In the genomic region with DNA sequence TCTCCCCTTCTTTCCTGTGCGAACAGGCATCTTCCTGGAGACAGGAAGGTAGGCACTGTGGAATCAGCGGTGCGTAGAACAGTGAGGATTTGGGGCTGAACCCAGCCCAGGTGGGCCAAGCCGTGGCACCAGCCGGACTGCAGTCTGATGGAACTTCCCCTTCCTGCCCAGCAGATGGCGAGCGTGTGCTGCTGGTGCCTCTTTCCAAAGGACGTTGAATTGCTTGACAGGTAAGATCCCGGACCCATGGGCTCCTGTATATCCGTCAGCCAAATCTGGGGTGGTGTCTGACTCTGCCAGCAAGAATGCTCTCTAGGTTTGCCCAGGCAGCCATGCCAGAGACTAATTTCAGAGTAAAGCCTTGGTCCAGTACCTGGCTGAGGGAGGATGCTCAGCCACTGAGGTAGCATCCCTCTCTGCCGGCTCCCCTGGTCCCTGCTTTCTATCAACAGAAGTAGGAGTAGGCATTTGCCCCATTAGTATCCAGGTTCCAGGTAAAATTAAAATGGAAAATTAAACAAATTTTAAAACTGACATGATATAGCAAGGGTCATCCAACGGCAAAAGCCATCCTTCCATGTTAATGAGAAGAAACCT, we compare ENCODE assay signal across 8 cellular contexts. TPM values are rescaled to one million over a fixed set of nuclear protein-coding genes. Genes with fewer than 3 reads are reported as not detected.
DNase-seq lines count a peak whose midpoint lies in the region; ATAC-seq, FAIRE-seq and TF ChIP-seq lines count a peak whose summit lies in the region.

No MANE protein-coding gene starts in this region.

- no peaks in the 10 kb centered on the region for H3K4me1 ChIP-seq in astrocyte (ENCODE audit: insufficient read depth, low read length)
- H3K4me1 ChIP-seq in hepatocyte (ENCODE audit: insufficient read depth) = no peaks in the 10 kb centered on the region

- peaks cover 67% of the 10 kb centered on the region for H3K27me3 Mint-ChIP-seq in astrocyte (ENCODE audit: low read depth, unreplicated experiment)
- H3K27me3 Mint-ChIP-seq in activated T-helper 2 cell treated with anti-CD3 and anti-CD28 coated beads, Interferon-gamma antibody, Interleukin-2, Interleukin-4, amounts not matched to agents 10 μg/mL and 5 μg/mL and 100 μg/mL, durations not matched to agents 14 hours and 24 hours and 36 hours (ENCODE audit: low read depth) = peaks cover 1% of the 10 kb centered on the region

- H3K79me2 ChIP-seq in astrocyte (ENCODE audit: insufficient read depth, low read length) = no peaks in the 10 kb centered on the region
- H3K79me2 ChIP-seq in hepatocyte = no peaks in the 10 kb centered on the region

- intact Hi-C loops in activated T-helper 2 cell treated with anti-CD3 and anti-CD28 coated beads, Interferon-gamma antibody, Interleukin-2, Interleukin-4, amounts not matched to agents 10 μg/mL and 5 μg/mL and 100 μg/mL, durations not matched to agents 14 hours and 24 hours and 36 hours (cut with micrococcal nuclease) = no loop called here

- H3K4me2 ChIP-seq in astrocyte (ENCODE audit: low read length) (no peak overlapping the region), hepatocyte (no peak overlapping the region)

- no peak overlapping the region for H3K9ac ChIP-seq in astrocyte (ENCODE audit: low read length)

- no peak overlapping the region for H2AFZ ChIP-seq in astrocyte (ENCODE audit: low read depth, low read length)
- no peak overlapping the region for H2AFZ ChIP-seq in hepatocyte

- 23% methylated on average over 12 of the region's 12 CpGs for WGBS in hepatocyte (ENCODE audit: low lambda C conversion rate, missing lambda C conversion rate)

- H3K9me3 ChIP-seq in astrocyte (ENCODE audit: insufficient read depth, low read depth, low read length) (no peaks in the 10 kb centered on the region), hepatocyte (ENCODE audit: low read depth) (no peaks in the 10 kb centered on the region)

- no peak overlapping the region for H3K4me3 ChIP-seq in astrocyte (ENCODE audit: insufficient read depth, low read depth, low read length)
- H3K4me3 ChIP-seq in hepatocyte = no peak overlapping the region

- ATAC-seq in HG03280 (IDR thresholded peaks at IDR 0.05; ENCODE audit: unreplicated experiment) (peak; percentile 55), GM19397 (IDR thresholded peaks at IDR 0.05; ENCODE audit: unreplicated experiment) (no peak)

- FAIRE-seq in astrocyte (lab: Jason Lieb, UNC) = no peak

- H3K9me2 ChIP-seq in hepatocyte (replicated peaks; ENCODE audit: insufficient read depth) = no peaks in the 10 kb centered on the region

- no peaks in the 10 kb centered on the region for H3K36me3 Mint-ChIP-seq in astrocyte (ENCODE audit: low read depth, unreplicated experiment)
- no peaks in the 10 kb centered on the region for H3K36me3 Mint-ChIP-seq in activated T-helper 2 cell treated with anti-CD3 and anti-CD28 coated beads, Interferon-gamma antibody, Interleukin-2, Interleukin-4, amounts not matched to agents 10 μg/mL and 5 μg/mL and 100 μg/mL, durations not matched to agents 14 hours and 24 hours and 36 hours (ENCODE audit: low read depth)

- H3K27ac Mint-ChIP-seq in astrocyte (ENCODE audit: unreplicated experiment) = no peak overlapping the region
- H3K27ac Mint-ChIP-seq in activated T-helper 2 cell treated with anti-CD3 and anti-CD28 coated beads, Interferon-gamma antibody, Interleukin-2, Interleukin-4, amounts not matched to agents 10 μg/mL and 5 μg/mL and 100 μg/mL, durations not matched to agents 14 hours and 24 hours and 36 hours = no peak overlapping the region

- H3K27me3 ChIP-seq in astrocyte (ENCODE audit: insufficient read depth, low read length) (peaks cover 13% of the 10 kb centered on the region), hepatocyte (peaks cover 18% of the 10 kb centered on the region)

- TF ChIP-seq CTCF in astrocyte (IDR thresholded peaks at IDR 0.05; ENCODE audit: insufficient read depth, low read depth, low read length) = peak; percentile 74
- peak; percentile 93 for TF ChIP-seq CTCF in hepatocyte (IDR thresholded peaks at IDR 0.05; ENCODE audit: poor library complexity)

- peaks cover 14% of the 10 kb centered on the region for H3K4me1 Mint-ChIP-seq in astrocyte (ENCODE audit: low read depth, unreplicated experiment)
- no peaks in the 10 kb centered on the region for H3K4me1 Mint-ChIP-seq in activated T-helper 2 cell treated with anti-CD3 and anti-CD28 coated beads, Interferon-gamma antibody, Interleukin-2, Interleukin-4, amounts not matched to agents 10 μg/mL and 5 μg/mL and 100 μg/mL, durations not matched to agents 14 hours and 24 hours and 36 hours (ENCODE audit: low read depth)

- H3K27ac ChIP-seq in astrocyte (ENCODE audit: low read depth, low read length) (no peak overlapping the region), hepatocyte (no peak overlapping the region)

- H3K36me3 ChIP-seq in astrocyte (ENCODE audit: insufficient read depth, low read length) (no peaks in the 10 kb centered on the region), hepatocyte (replicated peaks; ENCODE audit: insufficient read depth, low read depth) (no peaks in the 10 kb centered on the region)

- H3K4me3 Mint-ChIP-seq in astrocyte (ENCODE audit: unreplicated experiment) = no peak overlapping the region
- no peak overlapping the region for H3K4me3 Mint-ChIP-seq in activated T-helper 2 cell treated with anti-CD3 and anti-CD28 coated beads, Interferon-gamma antibody, Interleukin-2, Interleukin-4, amounts not matched to agents 10 μg/mL and 5 μg/mL and 100 μg/mL, durations not matched to agents 14 hours and 24 hours and 36 hours (ENCODE audit: low read depth)

- H4K20me1 ChIP-seq in astrocyte (ENCODE audit: insufficient read depth, low read length) = no peaks in the 10 kb centered on the region
- H4K20me1 ChIP-seq in hepatocyte (ENCODE audit: insufficient read depth, poor library complexity, severe bottlenecking) = no peaks in the 10 kb centered on the region

- peaks cover 4% of the 10 kb centered on the region for H3K9me3 Mint-ChIP-seq in astrocyte (ENCODE audit: unreplicated experiment)
- no peaks in the 10 kb centered on the region for H3K9me3 Mint-ChIP-seq in activated T-helper 2 cell treated with anti-CD3 and anti-CD28 coated beads, Interferon-gamma antibody, Interleukin-2, Interleukin-4, amounts not matched to agents 10 μg/mL and 5 μg/mL and 100 μg/mL, durations not matched to agents 14 hours and 24 hours and 36 hours

- DNase-seq in DMS53 (lab: John Stamatoyannopoulos, UW) = peak; percentile 97
- peak; percentile 47 for DNase-seq in OCI-M1 (lab: John Stamatoyannopoulos, UW)
- peak; percentile 13 for DNase-seq in astrocyte (ENCODE audit: low read depth)
- DNase-seq in hepatocyte (ENCODE audit: low spot score) = peak; percentile 81
- DNase-seq in stimulated activated CD4-positive, alpha-beta T cell treated with anti-CD3 and anti-CD28 coated beads, Interleukin-2, amount 100 ng/mL, for 48 hours = peak; percentile 24 to 28
- DNase-seq in activated T-helper 2 cell treated with anti-CD3 and anti-CD28 coated beads, Interferon-gamma antibody, Interleukin-2, Interleukin-4, amounts not matched to agents 10 μg/mL and 5 μg/mL and 100 μg/mL, durations not matched to agents 14 hours and 24 hours and 36 hours (ENCODE audit: low spot score) = no peak

RNA-seq across cellular contexts. Expression of a gene that starts 21.1 kb away (rescaled TPM):
- total RNA-seq in astrocyte (0.10 TPM in 1 of 2 replicates, not detected in the other), hepatocyte (1.4 and 1.8 TPM in 2 replicates)
- polyA plus RNA-seq in hepatocyte = 0.79 and 2.8 TPM in 2 replicates
- not detected in 2 replicates for total RNA-seq in activated T-helper 2 cell treated with anti-CD3 and anti-CD28 coated beads, Interferon-gamma antibody, Interleukin-2, Interleukin-4, amounts not matched to agents 10 μg/mL and 5 μg/mL and 100 μg/mL, durations not matched to agents 14 hours and 24 hours and 36 hours
